Comparison of ENCODE assay signal across 8 cellular contexts in genomic region chr7:139034855-139035587, GRCh38. TPM values are rescaled to one million over a fixed set of nuclear protein-coding genes. Genes with fewer than 3 reads are reported as not detected.
DNase-seq lines count a peak whose midpoint lies in the region; ATAC-seq and TF ChIP-seq lines count a peak whose summit lies in the region.

No MANE protein-coding gene starts in this region.

- H3K27ac ChIP-seq in neutrophil: no peak overlapping the region

- H3K9me3 ChIP-seq in neutrophil: no peaks in the 10 kb centered on the region

- H3K27me3 ChIP-seq in neutrophil: peaks cover 44% of the 10 kb centered on the region

- peak; percentile 41 for ATAC-seq in GM21786 (IDR thresholded peaks at IDR 0.05; ENCODE audit: unreplicated experiment)

- DNase-seq in GM12864 (ENCODE audit: low read depth) (no peak), LHCN-M2 (ENCODE audit: low read depth) (peak; percentile 51), activated T-cell treated with anti-CD3 and anti-CD28 coated beads for 24 hours (ENCODE audit: low read depth) (peak; percentile 28), fibroblast of the aortic adventitia (ENCODE audit: low read depth) (peak; percentile 19), cortex of kidney (lab: John Stamatoyannopoulos, UW) (no peak)
- DNase-seq in effector CD4-positive, alpha-beta T cell: no peak

- TF ChIP-seq CTCF in GM12864 (IDR thresholded peaks at IDR 0.05; ENCODE audit: low read depth, low read length, missing control alignments) (no peak), fibroblast of the aortic adventitia (IDR thresholded peaks at IDR 0.05; ENCODE audit: insufficient read depth, low read length) (no peak), neutrophil (IDR thresholded peaks at IDR 0.05) (no peak)

- H3K36me3 ChIP-seq in neutrophil: no peaks in the 10 kb centered on the region

- H3K4me3 ChIP-seq in GM12864 (ENCODE audit: low read depth, low read length) (peak overlapping the region; percentile 82), fibroblast of the aortic adventitia (ENCODE audit: low read depth, low read length) (peak overlapping the region; percentile 76), neutrophil (ENCODE audit: low read depth in 1 of 2, low read length in 1 of 2) (peak overlapping the region; percentile 43 to 63)

- peaks cover 11 to 15% of the 10 kb centered on the region in 2 experiments for H3K4me1 ChIP-seq in neutrophil (ENCODE audit: control insufficient read depth in 1 of 2, insufficient read depth in 1 of 2, low read depth in 1 of 2, low read length in 1 of 2)

RNA-seq across cellular contexts. Expression of gene ZC3HAV1L, which starts 0.8 kb away (rescaled TPM):
- total RNA-seq in LHCN-M2 (2014; rRNA removed): 22.3 and 23.9 TPM in 2 replicates
- polyA plus RNA-seq in LHCN-M2 (2012): 9.1 TPM
- 11.9 and 36.6 TPM in 2 replicates for total RNA-seq in fibroblast of the aortic adventitia (ENCODE audit: low replicate concordance)

RNA-seq across cellular contexts. Expression of gene KIAA1549, which starts 53.8 kb away (rescaled TPM):
- total RNA-seq in LHCN-M2 (2014; rRNA removed) (2.5 and 3.3 TPM in 2 replicates), fibroblast of the aortic adventitia (ENCODE audit: low replicate concordance) (0.57 and 3.7 TPM in 2 replicates)
- polyA plus RNA-seq in LHCN-M2 (2012): 5.8 TPM

Comparison
In these comparisons a context has a peak if more than half of its experiments do, and no peak if none do; other contexts are left out.
1. DNase-seq: peak in LHCN-M2 (single experiment), activated T-cell treated with anti-CD3 and anti-CD28 coated beads for 24 hours (single experiment) and fibroblast of the aortic adventitia (single experiment); none in GM12864 (single experiment), effector CD4-positive, alpha-beta T cell (single experiment) and cortex of kidney (single experiment).
2. Peak in every context shown above with its lines, with median percentiles within 50 percentile points of each other: H3K4me3 ChIP-seq.